In genomic region chr10:112247791-112248190, GRCh38 we compare ENCODE assay signal across 36 cellular contexts. TPM values are rescaled to one million over a fixed set of nuclear protein-coding genes. Genes with fewer than 3 reads are reported as not detected.
"Had no signal": no experiment of that assay in that cellular context is flagged by ENCODE, and none has a peak within 500 bp of the region (broad histone marks: within the 10 kb centered on the region; RNA-seq: fewer than 3 reads in every experiment).

No MANE protein-coding gene starts in this region.

- H3K27ac ChIP-seq: brain microvascular endothelial cell, esophagus squamous epithelium, gastroesophageal sphincter, heart right ventricle, VCaP had no signal

- H3K4me3 ChIP-seq: esophagus squamous epithelium, gastroesophageal sphincter, heart right ventricle had no signal

- H3K4me1 ChIP-seq: esophagus squamous epithelium, gastroesophageal sphincter, heart right ventricle had no signal

- DNase-seq: activated CD4-positive, alpha-beta memory T cell treated with anti-CD3 and anti-CD28 coated beads, Interleukin-2, amount 10 ng/mL, durations not matched to agents 7 days and 5 days; activated CD4-positive, alpha-beta T cell treated with anti-CD3 and anti-CD28 coated beads for 1 hour; activated CD4-positive, alpha-beta T cell treated with anti-CD3 and anti-CD28 coated beads for 4 hours; activated CD4-positive, alpha-beta T cell treated with anti-CD3 and anti-CD28 coated beads, Interleukin-2, amount 10 ng/mL, durations not matched to agents 7 days and 5 days; activated CD4-positive, alpha-beta T cell treated with anti-CD3 and anti-CD28 coated beads, Interleukin-2, amount 50 U/mL, for 4 hours; activated CD8-positive, alpha-beta memory T cell treated with anti-CD3 and anti-CD28 coated beads, Interleukin-2, amount 50 U/mL, for 48 hours; activated gamma-delta T cell; activated naive CD4-positive, alpha-beta T cell; activated naive CD4-positive, alpha-beta T cell treated with anti-CD3 and anti-CD28 coated beads, Interleukin-2, amount 10 ng/mL, durations not matched to agents 7 days and 5 days; activated naive CD8-positive, alpha-beta T cell treated with anti-CD3 and anti-CD28 coated beads, Interleukin-2, amount 10 ng/mL, durations not matched to agents 7 days and 5 days; activated T-cell treated with anti-CD3 and anti-CD28 coated beads for 4 hours; activated T-cell treated with anti-CD3 and anti-CD28 coated beads, Interleukin-2, amount 50 U/mL, for 24 hours; activated T-cell treated with anti-CD3 and anti-CD28 coated beads, Interleukin-2, amount 50 U/mL, for 72 hours; amniotic stem cell; anterior cingulate cortex; brain microvascular endothelial cell; cortex of kidney; dermis blood vessel endothelial cell; effector CD4-positive, alpha-beta T cell; effector memory CD8-positive, alpha-beta T cell; erythroblast; esophagus squamous epithelium; foreskin melanocyte; heart right ventricle; T-helper 2 cell had no signal

- ATAC-seq: activated naive CD4-positive, alpha-beta T cell treated with anti-CD3 and anti-CD28 coated beads, Interleukin-2, amount 50 U/mL, for 72 hours; activated T-cell treated with anti-CD3 and anti-CD28 coated beads, Interleukin-2, amount 50 U/mL, for 72 hours; effector memory CD8-positive, alpha-beta T cell; gastroesophageal sphincter; WTC11 had no signal

- H3K36me3 ChIP-seq: brain microvascular endothelial cell, esophagus squamous epithelium, gastroesophageal sphincter, heart right ventricle had no signal

- H3K27me3 ChIP-seq: brain microvascular endothelial cell, esophagus squamous epithelium, gastroesophageal sphincter, heart right ventricle had no signal

RNA-seq across cellular contexts. Expression of gene TECTB, which starts 35.4 kb away (rescaled TPM):
- total RNA-seq: activated CD4-positive, alpha-beta memory T cell treated with anti-CD3 and anti-CD28 coated beads, Interleukin-2, amount 10 ng/mL, durations not matched to agents 7 days and 5 days; activated CD4-positive, alpha-beta T cell treated with anti-CD3 and anti-CD28 coated beads, Interleukin-2, amount 10 ng/mL, durations not matched to agents 7 days and 5 days; activated naive CD4-positive, alpha-beta T cell treated with anti-CD3 and anti-CD28 coated beads, Interleukin-2, amount 50 U/mL, for 72 hours; activated naive CD8-positive, alpha-beta T cell treated with anti-CD3 and anti-CD28 coated beads, Interleukin-2, amount 10 ng/mL, durations not matched to agents 7 days and 5 days; activated T-cell treated with anti-CD3 and anti-CD28 coated beads, Interleukin-2, amount 50 U/mL, for 72 hours; astrocyte; bronchial epithelial cell; cardiac septum; cerebellum; dermis blood vessel endothelial cell; esophagus squamous epithelium; fibroblast of lung; gastroesophageal sphincter; glomerular endothelial cell; heart right ventricle; T-helper 1 cell treated with Interleukin-12 subunit alpha and Interleukin-12 subunit beta and Interleukin-4 antibody, amounts not matched to agents 30 ng/mL and 1 ng/mL, for 36 hours; WTC11 had no signal
- polyA plus RNA-seq: fibroblast of lung, heart right ventricle had no signal
